ENCODE assay signal across 8 cellular contexts in the genomic region with DNA sequence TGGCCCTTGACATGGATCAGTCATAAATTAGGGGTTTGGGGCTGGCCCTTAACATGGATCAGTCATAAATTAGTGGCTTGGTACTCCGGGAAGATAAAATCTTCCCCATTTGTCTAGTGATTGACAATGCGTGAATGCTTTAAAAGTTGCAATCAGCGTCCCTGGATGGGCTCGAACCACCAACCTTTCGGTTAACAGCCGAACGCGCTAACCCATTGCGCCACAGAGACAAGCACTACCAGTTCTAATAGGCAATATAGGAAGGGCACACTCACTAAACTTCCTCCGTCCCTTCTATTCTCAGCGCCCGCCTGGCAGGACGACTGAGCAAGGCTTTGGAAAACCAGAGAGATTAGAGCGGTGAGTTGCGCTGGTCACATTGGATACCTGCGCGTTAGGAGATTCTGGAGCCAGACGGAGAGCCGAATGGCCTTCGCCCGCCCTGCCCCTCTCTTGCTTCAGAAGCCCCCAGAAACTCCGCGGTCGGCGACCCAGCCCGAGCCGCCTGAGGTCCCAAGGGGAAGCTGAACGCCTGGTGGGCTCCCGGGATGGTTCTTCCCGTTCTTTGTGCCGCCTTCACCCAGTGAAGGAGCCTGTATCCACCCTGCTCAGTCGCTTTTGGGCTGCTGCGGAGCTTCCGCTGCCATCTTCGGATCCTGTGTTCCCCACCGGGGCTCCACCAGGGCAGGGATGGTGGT.
DNase-seq lines count a peak whose midpoint lies in the region; ATAC-seq and TF ChIP-seq lines count a peak whose summit lies in the region.

No MANE protein-coding gene starts in this region.

- H3K4me1 ChIP-seq in iPS DF 6.9 (ENCODE audit: control insufficient read depth, insufficient read depth, low read length): no peaks in the 10 kb centered on the region

- H3K27ac Mint-ChIP-seq in activated CD8-positive, alpha-beta T cell treated with anti-CD3 and anti-CD28 coated beads for 36 hours: no peak overlapping the region
- no peak overlapping the region for H3K27ac Mint-ChIP-seq in activated CD8-positive, alpha-beta T cell treated with anti-CD3 and anti-CD28 coated beads, Interleukin-2, amount 10 ng/mL, durations not matched to agents 7 days and 5 days

- no peaks in the 10 kb centered on the region for H3K36me3 Mint-ChIP-seq in activated CD8-positive, alpha-beta T cell treated with anti-CD3 and anti-CD28 coated beads for 36 hours (ENCODE audit: low read depth)
- H3K36me3 Mint-ChIP-seq in activated CD8-positive, alpha-beta T cell treated with anti-CD3 and anti-CD28 coated beads, Interleukin-2, amount 10 ng/mL, durations not matched to agents 7 days and 5 days (ENCODE audit: low read depth): no peaks in the 10 kb centered on the region

- CTCF ChIA-PET in activated CD8-positive, alpha-beta T cell treated with anti-CD3 and anti-CD28 coated beads for 36 hours (lab: Charles Lee): no interaction called here
- CTCF ChIA-PET in activated CD8-positive, alpha-beta T cell treated with anti-CD3 and anti-CD28 coated beads, Interleukin-2, amount 10 ng/mL, durations not matched to agents 7 days and 5 days (lab: Charles Lee): no interaction called here
- CTCF ChIA-PET in GM10248 (lab: Yijun Ruan, JAX): no interaction called here

- POLR2A ChIA-PET in activated CD8-positive, alpha-beta T cell treated with anti-CD3 and anti-CD28 coated beads for 36 hours (lab: Charles Lee): no interaction called here
- POLR2A ChIA-PET in activated CD8-positive, alpha-beta T cell treated with anti-CD3 and anti-CD28 coated beads, Interleukin-2, amount 10 ng/mL, durations not matched to agents 7 days and 5 days (lab: Charles Lee): no interaction called here
- POLR2A ChIA-PET in GM10248 (lab: Yijun Ruan, JAX): no interaction called here

- H3K4me3 Mint-ChIP-seq in activated CD8-positive, alpha-beta T cell treated with anti-CD3 and anti-CD28 coated beads for 36 hours: no peak overlapping the region
- no peak overlapping the region for H3K4me3 Mint-ChIP-seq in activated CD8-positive, alpha-beta T cell treated with anti-CD3 and anti-CD28 coated beads, Interleukin-2, amount 10 ng/mL, durations not matched to agents 7 days and 5 days

- DNase-seq in activated CD8-positive, alpha-beta T cell treated with anti-CD3 and anti-CD28 coated beads for 36 hours: peak; percentile 4
- DNase-seq in activated CD8-positive, alpha-beta T cell treated with anti-CD3 and anti-CD28 coated beads, Interleukin-2, amount 10 ng/mL, durations not matched to agents 7 days and 5 days: no peak
- DNase-seq in SK-MEL-5 (ENCODE audit: low read depth, low spot score) (peak; percentile 95), iPS DF 6.9 (ENCODE audit: low read depth, low spot score) (peak; percentile 63), GM10248 (ENCODE audit: extremely low spot score) (no peak), NCI-H128 (lab: John Stamatoyannopoulos, UW; ENCODE audit: unreplicated experiment) (no peak)
- DNase-seq in stimulated activated naive CD8-positive, alpha-beta T cell treated with anti-CD3 and anti-CD28 coated beads, Interleukin-15, Interleukin-2, amounts not matched to agents 100 U/mL and 50 U/mL, for 24 hours: peak; percentile 6

- no CpG with 5 or more reads among the region's 36 CpGs for WGBS in iPS DF 6.9 (ENCODE audit: insufficient coverage, insufficient read length)

- H3K4me1 Mint-ChIP-seq in activated CD8-positive, alpha-beta T cell treated with anti-CD3 and anti-CD28 coated beads for 36 hours (ENCODE audit: low read depth): no peaks in the 10 kb centered on the region
- no peaks in the 10 kb centered on the region for H3K4me1 Mint-ChIP-seq in activated CD8-positive, alpha-beta T cell treated with anti-CD3 and anti-CD28 coated beads, Interleukin-2, amount 10 ng/mL, durations not matched to agents 7 days and 5 days (ENCODE audit: low read depth)

- no peak for TF ChIP-seq CTCF in activated CD8-positive, alpha-beta T cell treated with anti-CD3 and anti-CD28 coated beads for 36 hours (IDR thresholded peaks at IDR 0.05)
- no peak for TF ChIP-seq CTCF in GM10248 (IDR thresholded peaks at IDR 0.05; ENCODE audit: control extremely low read depth, extremely low read depth, low read depth, missing control alignments)

- H3K4me3 ChIP-seq in iPS DF 6.9 (ENCODE audit: low read length): peak overlapping the region; percentile 82

- no peaks in the 10 kb centered on the region for H3K9me3 ChIP-seq in iPS DF 6.9 (ENCODE audit: control insufficient read depth, insufficient read depth, low read length)

- no peak for ATAC-seq in activated CD8-positive, alpha-beta T cell treated with anti-CD3 and anti-CD28 coated beads for 36 hours
- ATAC-seq in activated CD8-positive, alpha-beta T cell treated with anti-CD3 and anti-CD28 coated beads, Interleukin-2, amount 10 ng/mL, durations not matched to agents 7 days and 5 days: no peak
- ATAC-seq in stimulated activated naive CD8-positive, alpha-beta T cell treated with anti-CD3 and anti-CD28 coated beads, Interleukin-15, Interleukin-2, amounts not matched to agents 100 U/mL and 50 U/mL, for 24 hours: no peak
- no peak for ATAC-seq in HG03025 (IDR thresholded peaks at IDR 0.05; ENCODE audit: low FRiP score, unreplicated experiment)

- no peaks in the 10 kb centered on the region for H3K9me3 Mint-ChIP-seq in activated CD8-positive, alpha-beta T cell treated with anti-CD3 and anti-CD28 coated beads for 36 hours
- H3K9me3 Mint-ChIP-seq in activated CD8-positive, alpha-beta T cell treated with anti-CD3 and anti-CD28 coated beads, Interleukin-2, amount 10 ng/mL, durations not matched to agents 7 days and 5 days (ENCODE audit: insufficient read depth): no peaks in the 10 kb centered on the region

- in situ Hi-C loops in SK-MEL-5 (cut with HindIII; ENCODE audit: low pct_unique_long_range_greater_than_20kb, low sequenced_read_pairs): no loop called here

- H3K27ac ChIP-seq in iPS DF 6.9 (ENCODE audit: low read length): no peak overlapping the region

- H3K36me3 ChIP-seq in iPS DF 6.9 (ENCODE audit: control insufficient read depth, insufficient read depth, low read length): no peaks in the 10 kb centered on the region

- peaks cover 40% of the 10 kb centered on the region for H3K27me3 Mint-ChIP-seq in activated CD8-positive, alpha-beta T cell treated with anti-CD3 and anti-CD28 coated beads for 36 hours
- H3K27me3 Mint-ChIP-seq in activated CD8-positive, alpha-beta T cell treated with anti-CD3 and anti-CD28 coated beads, Interleukin-2, amount 10 ng/mL, durations not matched to agents 7 days and 5 days (ENCODE audit: low read depth): peaks cover 20% of the 10 kb centered on the region

- intact Hi-C loops in activated CD8-positive, alpha-beta T cell treated with anti-CD3 and anti-CD28 coated beads for 36 hours (cut with micrococcal nuclease): no loop called here

- H3K27me3 ChIP-seq in iPS DF 6.9 (ENCODE audit: control insufficient read depth, insufficient read depth, low read length): no peaks in the 10 kb centered on the region

Comparison
In these comparisons a context has a peak if more than half of its experiments do, and no peak if none do; other contexts are left out.
1. DNase-seq: peak in activated CD8-positive, alpha-beta T cell treated with anti-CD3 and anti-CD28 coated beads for 36 hours (single experiment), SK-MEL-5 (single experiment), iPS DF 6.9 (single experiment) and stimulated activated naive CD8-positive, alpha-beta T cell treated with anti-CD3 and anti-CD28 coated beads, Interleukin-15, Interleukin-2, amounts not matched to agents 100 U/mL and 50 U/mL, for 24 hours (single experiment); none in activated CD8-positive, alpha-beta T cell treated with anti-CD3 and anti-CD28 coated beads, Interleukin-2, amount 10 ng/mL, durations not matched to agents 7 days and 5 days (single experiment), GM10248 (single experiment) and NCI-H128 (single experiment).